In the genomic region with DNA sequence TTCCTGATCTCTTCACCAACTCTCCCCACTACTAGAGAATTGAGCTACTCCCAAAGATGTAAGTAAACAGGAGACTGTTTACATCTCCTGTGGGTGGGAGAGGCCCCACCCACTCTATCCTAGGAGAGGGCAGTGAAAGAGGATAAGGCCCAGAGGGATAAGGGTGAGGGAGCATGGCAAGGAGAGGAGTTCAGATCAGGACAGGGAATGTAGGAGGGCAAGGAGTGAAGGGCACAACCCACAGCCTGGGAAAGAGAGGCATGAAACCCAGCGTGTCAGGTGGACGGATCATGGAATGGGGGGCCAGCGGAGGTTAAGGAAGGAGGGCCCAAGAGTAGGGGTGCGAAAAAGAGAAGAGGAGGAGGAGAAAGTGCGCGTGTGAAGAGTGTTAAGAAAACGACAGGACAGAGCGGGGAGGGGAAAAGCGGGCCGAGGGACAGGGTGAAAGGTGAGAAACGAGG, we compare ENCODE assay signal across 8 cellular contexts. TPM values are rescaled to one million over a fixed set of nuclear protein-coding genes. Genes with fewer than 3 reads are reported as not detected.
DNase-seq lines count a peak whose midpoint lies in the region; ATAC-seq and TF ChIP-seq lines count a peak whose summit lies in the region.
"Not testable (repeated sequence)": the region's sequence is repeated elsewhere in the genome, so short reads cannot be mapped to it uniquely, and the experiment has no call there.

No MANE protein-coding gene starts in this region.

- not testable (repeated sequence) for BruUV-seq in HCT116 (replicated peaks; lab: Mats Ljungman, UMichigan); OCI-LY7 (replicated peaks; lab: Mats Ljungman, UMichigan)

- intact Hi-C loops in HCT116 (cut with micrococcal nuclease) = loop anchor here (10.0 kb wide), 1 partner anchor 140 kb away; the partner anchor contains the start of gene SAP130
- intact Hi-C loops in OCI-LY7 (cut with micrococcal nuclease; ENCODE audit: unreplicated experiment) = not testable (repeated sequence)
- intact Hi-C loops in naive thymus-derived CD4-positive, alpha-beta T cell (cut with micrococcal nuclease) = loop anchor here (1.0 to 10.0 kb wide), 6 partner anchors 26 to 360 kb away; partner anchors contain the start of genes IWS1 (in 2 of the 2), POLR2D (in 2 of the 2), UGGT1 (in 2 of the 2) and SAP130 (in 1 of the 2)

- not testable (repeated sequence) for TF ChIP-seq RAD21 in HCT116 (IDR thresholded peaks at IDR 0.05; ENCODE audit: low read depth)

- H3K36me3 Mint-ChIP-seq in activated T-cell treated with anti-CD3 and anti-CD28 coated beads, Interleukin-2, amount 50 U/mL, for 72 hours (ENCODE audit: insufficient read depth in 2 of 2) = peaks cover 4 to 12% of the 10 kb centered on the region in 2 donors
- peaks cover 0 to 13% (median 0%) of the 10 kb centered on the region in 5 donors for H3K36me3 Mint-ChIP-seq in naive thymus-derived CD4-positive, alpha-beta T cell
- peaks cover 43% of the 10 kb centered on the region for H3K36me3 Mint-ChIP-seq in stimulated activated effector memory CD8-positive, alpha-beta T cell treated with anti-CD3 and anti-CD28 coated beads, Interleukin-12 subunit alpha, Interleukin-12 subunit beta, amount 100 ng/mL, for 72 hours

- not testable (repeated sequence) for H4K20me1 ChIP-seq in HCT116 (ENCODE audit: insufficient read depth)
- H4K20me1 ChIP-seq in OCI-LY7 (ENCODE audit: insufficient read depth, low read length) = peaks cover 15% of the 10 kb centered on the region

- H3K79me2 ChIP-seq in HCT116 (ENCODE audit: insufficient read depth, low read length) (peaks cover 58% of the 10 kb centered on the region), OCI-LY7 (ENCODE audit: insufficient read depth, low read depth, low read length) (peaks cover 58% of the 10 kb centered on the region)

- H3K4me1 Mint-ChIP-seq in activated T-cell treated with anti-CD3 and anti-CD28 coated beads, Interleukin-2, amount 50 U/mL, for 72 hours (ENCODE audit: low read depth) = peaks cover 58% of the 10 kb centered on the region
- peaks cover 34 to 71% (median 64%) of the 10 kb centered on the region in 7 donors for H3K4me1 Mint-ChIP-seq in naive thymus-derived CD4-positive, alpha-beta T cell
- peaks cover 34% of the 10 kb centered on the region for H3K4me1 Mint-ChIP-seq in stimulated activated effector memory CD8-positive, alpha-beta T cell treated with anti-CD3 and anti-CD28 coated beads, Interleukin-12 subunit alpha, Interleukin-12 subunit beta, amount 100 ng/mL, for 72 hours

- H3K9me3 ChIP-seq in AG04450 (ENCODE audit: control insufficient read depth, insufficient read depth, low read length); HCT116 (ENCODE audit: control insufficient read depth in 1 of 2, insufficient read depth in 1 of 2, low read depth in 1 of 2, low read length in 2 of 2); OCI-LY7 (ENCODE audit: low read length); iPS DF 6.9 (ENCODE audit: control insufficient read depth, insufficient read depth, low read length); naive thymus-derived CD4-positive, alpha-beta T cell (ENCODE audit: control insufficient read depth in 2 of 3, low read length in 3 of 3): not testable (repeated sequence)

- H3K27ac ChIP-seq in AG04450 (ENCODE audit: low read depth, low read length) = peak overlapping the region; percentile 93
- peak overlapping the region; percentile 36 for H3K27ac ChIP-seq in HCT116 (ENCODE audit: low read depth, low read length)
- H3K27ac ChIP-seq in OCI-LY7 (ENCODE audit: low read depth, low read length, poor library complexity, severe bottlenecking); iPS DF 6.9 (ENCODE audit: low read length): not testable (repeated sequence)
- peak overlapping the region; percentile 55 for H3K27ac ChIP-seq in naive thymus-derived CD4-positive, alpha-beta T cell (ENCODE audit: low read depth, low read length)

- H3K4me1 ChIP-seq in HCT116 (ENCODE audit: control insufficient read depth in 1 of 2, insufficient read depth in 2 of 2, low read length in 2 of 2) (peaks cover 10 to 17% of the 10 kb centered on the region in 2 experiments; a peak in 3 of 4 replicates), OCI-LY7 (ENCODE audit: insufficient read depth, low read length, poor library complexity, severe bottlenecking) (peaks cover 30% of the 10 kb centered on the region)
- H3K4me1 ChIP-seq in iPS DF 6.9 (ENCODE audit: control insufficient read depth, insufficient read depth, low read length) = not testable (repeated sequence)
- H3K4me1 ChIP-seq in naive thymus-derived CD4-positive, alpha-beta T cell (ENCODE audit: control insufficient read depth in 2 of 2, insufficient read depth in 2 of 2, low read length in 2 of 2) = peaks cover 15 to 24% of the 10 kb centered on the region in 2 donors

- H3K9me2 ChIP-seq in HCT116 (ENCODE audit: insufficient read depth); OCI-LY7 (ENCODE audit: insufficient read depth, low read length): not testable (repeated sequence)

- H3K4me2 ChIP-seq in HCT116 (ENCODE audit: low read length) (peak overlapping the region; percentile 79), OCI-LY7 (ENCODE audit: low read length) (peak overlapping the region; percentile 97)

- TF ChIP-seq CTCF in AG04450 (IDR thresholded peaks at IDR 0.05; ENCODE audit: low read depth, low read length); HCT116 (IDR thresholded peaks at IDR 0.05 in 2 of 3, conservative IDR thresholded peaks at IDR 0.05 in 1 of 3; ENCODE audit: borderline replicate concordance in 1 of 3, insufficient read depth in 1 of 3, low read depth in 2 of 3, low read length in 2 of 3); OCI-LY7 (conservative IDR thresholded peaks at IDR 0.05; ENCODE audit: low read length): not testable (repeated sequence)

- TF ChIP-seq POLR2A in HCT116 (IDR thresholded peaks at IDR 0.05; ENCODE audit: borderline replicate concordance, extremely low read depth, insufficient read depth, insufficient read length) = not testable (repeated sequence)

- H3K27me3 Mint-ChIP-seq in activated T-cell treated with anti-CD3 and anti-CD28 coated beads, Interleukin-2, amount 50 U/mL, for 72 hours (ENCODE audit: low read depth); naive thymus-derived CD4-positive, alpha-beta T cell: not testable (repeated sequence)

- peak overlapping the region; percentile 68 for H3K9ac ChIP-seq in HCT116 (ENCODE audit: low read length)

- not testable (repeated sequence) for H3K27me3 ChIP-seq in AG04450 (ENCODE audit: control insufficient read depth, insufficient read depth, low read length); HCT116 (ENCODE audit: insufficient read depth, low read length); iPS DF 6.9 (ENCODE audit: control insufficient read depth, insufficient read depth, low read length); naive thymus-derived CD4-positive, alpha-beta T cell (ENCODE audit: control insufficient read depth in 2 of 2, insufficient read depth in 2 of 2, low read length in 2 of 2)

- not testable (repeated sequence) for DNase-seq in AG04450 (ENCODE audit: low read depth, low spot score); HCT116 (ENCODE audit: low read depth, low spot score); OCI-LY7 (ENCODE audit: low spot score); iPS DF 6.9 (ENCODE audit: low read depth, low spot score); stimulated activated effector memory CD8-positive, alpha-beta T cell treated with anti-CD3 and anti-CD28 coated beads, Interleukin-12 subunit alpha, Interleukin-12 subunit beta, amount 100 ng/mL, for 72 hours (ENCODE audit: low spot score in 2 of 2)
- DNase-seq in activated T-cell treated with anti-CD3 and anti-CD28 coated beads, Interleukin-2, amount 50 U/mL, for 72 hours = peak in 1 of 2 donors; percentile 6
- DNase-seq in dermis blood vessel endothelial cell = peak; percentile 31
- peak in 1 of 9 donors; percentile 7 for DNase-seq in naive thymus-derived CD4-positive, alpha-beta T cell

- RAD21 ChIA-PET in HCT116 (lab: Charles Lee; ENCODE audit: low non-redundant PET in 1 of 2, low total read pairs in 2 of 2, uncharacterized antibody in 2 of 2, unreplicated experiment in 2 of 2) = interaction anchor here in 1 of 2 experiments (0.6 kb wide), 1 partner anchor 338 kb away, joined by 3 read pairs; no protein-coding TSS in a partner anchor

- CTCF ChIA-PET in AG04450 (lab: Charles Lee) = interaction anchor here (0.6 to 1.9 kb wide), 3 partner anchors 27 to 294 kb away, joined by 3 to 6 read pairs (median 5); partner anchors contain the start of gene POLR2D
- CTCF ChIA-PET in HCT116 (lab: Charles Lee); OCI-LY7 (lab: Charles Lee; ENCODE audit: unreplicated experiment): not testable (repeated sequence)
- CTCF ChIA-PET in naive thymus-derived CD4-positive, alpha-beta T cell (lab: Charles Lee) = interaction anchor here (0.6 kb wide), 1 partner anchor 126 kb away, joined by 4 read pairs; no protein-coding TSS in a partner anchor

- POLR2A ChIA-PET in AG04450 (lab: Yijun Ruan, JAX); HCT116 (lab: Charles Lee); naive thymus-derived CD4-positive, alpha-beta T cell (lab: Charles Lee): not testable (repeated sequence)
- POLR2A ChIA-PET in OCI-LY7 (lab: Charles Lee) = interaction anchor here (1.4 to 1.7 kb wide), 2 partner anchors 9 to 245 kb away, joined by 3 read pairs; no protein-coding TSS in a partner anchor

- ATAC-seq in HCT116; activated T-cell treated with anti-CD3 and anti-CD28 coated beads, Interleukin-2, amount 50 U/mL, for 72 hours (replicated peaks in 1 of 2); naive thymus-derived CD4-positive, alpha-beta T cell; stimulated activated effector memory CD8-positive, alpha-beta T cell treated with anti-CD3 and anti-CD28 coated beads, Interleukin-12 subunit alpha, Interleukin-12 subunit beta, amount 100 ng/mL, for 72 hours: not testable (repeated sequence)

- peak overlapping the region; percentile 91 to 96 for H3K4me3 Mint-ChIP-seq in activated T-cell treated with anti-CD3 and anti-CD28 coated beads, Interleukin-2, amount 50 U/mL, for 72 hours
- H3K4me3 Mint-ChIP-seq in naive thymus-derived CD4-positive, alpha-beta T cell = peak overlapping the region; percentile 78 to 100 (median 92)
- H3K4me3 Mint-ChIP-seq in stimulated activated effector memory CD8-positive, alpha-beta T cell treated with anti-CD3 and anti-CD28 coated beads, Interleukin-12 subunit alpha, Interleukin-12 subunit beta, amount 100 ng/mL, for 72 hours = peak overlapping the region; percentile 96

- WGBS in iPS DF 6.9 (ENCODE audit: insufficient coverage, insufficient read length) = no CpG with 5 or more reads among the region's 11 CpGs

- peaks cover 6 to 13% of the 10 kb centered on the region in 2 experiments; a peak in 2 of 4 replicates for H3K36me3 ChIP-seq in HCT116 (ENCODE audit: control insufficient read depth in 1 of 2, insufficient read depth in 2 of 2, low read length in 2 of 2)
- H3K36me3 ChIP-seq in OCI-LY7 (ENCODE audit: insufficient read depth, low read length) = peaks cover 42% of the 10 kb centered on the region
- not testable (repeated sequence) for H3K36me3 ChIP-seq in iPS DF 6.9 (ENCODE audit: control insufficient read depth, insufficient read depth, low read length)
- peaks cover 0 to 16% (median 8%) of the 10 kb centered on the region in 3 experiments for H3K36me3 ChIP-seq in naive thymus-derived CD4-positive, alpha-beta T cell (ENCODE audit: control insufficient read depth in 2 of 3, insufficient read depth in 3 of 3, low read length in 3 of 3)

- H3K4me3 ChIP-seq in AG04450 (ENCODE audit: low read depth, low read length) (peak overlapping the region; percentile 71), HCT116 (replicated peaks in 1 of 2; ENCODE audit: low read depth in 1 of 2, low read length in 2 of 2) (peak overlapping the region; percentile 60 to 66), OCI-LY7 (ENCODE audit: low read depth, low read length, poor library complexity, severe bottlenecking) (peak overlapping the region; percentile 80), iPS DF 6.9 (ENCODE audit: low read length) (peak overlapping the region; percentile 54; the same call in 1 of the 2 replicates)
- H3K4me3 ChIP-seq in naive thymus-derived CD4-positive, alpha-beta T cell (ENCODE audit: low read length) = peak overlapping the region; percentile 43

- H3K9me3 Mint-ChIP-seq in activated T-cell treated with anti-CD3 and anti-CD28 coated beads, Interleukin-2, amount 50 U/mL, for 72 hours; naive thymus-derived CD4-positive, alpha-beta T cell; stimulated activated effector memory CD8-positive, alpha-beta T cell treated with anti-CD3 and anti-CD28 coated beads, Interleukin-12 subunit alpha, Interleukin-12 subunit beta, amount 100 ng/mL, for 72 hours: not testable (repeated sequence)

- H2AFZ ChIP-seq in HCT116 (ENCODE audit: low read depth, low read length, poor library complexity, severe bottlenecking); OCI-LY7 (ENCODE audit: low read length): not testable (repeated sequence)

- peak overlapping the region; percentile 88 for H3K27ac Mint-ChIP-seq in activated T-cell treated with anti-CD3 and anti-CD28 coated beads, Interleukin-2, amount 50 U/mL, for 72 hours
- peak overlapping the region; percentile 75 to 94 (median 89) for H3K27ac Mint-ChIP-seq in naive thymus-derived CD4-positive, alpha-beta T cell
- peak overlapping the region; percentile 96 for H3K27ac Mint-ChIP-seq in stimulated activated effector memory CD8-positive, alpha-beta T cell treated with anti-CD3 and anti-CD28 coated beads, Interleukin-12 subunit alpha, Interleukin-12 subunit beta, amount 100 ng/mL, for 72 hours

RNA-seq across cellular contexts. Expression of gene AMMECR1L, which starts 0.9 kb away (rescaled TPM):
- polyA plus RNA-seq in AG04450 (2011; rRNA removed) = 15.3 and 15.4 TPM in 2 replicates
- polyA minus RNA-seq in AG04450 (2011; rRNA and poly(A)+ RNA removed) = 21.1 TPM in 2 replicates
- total RNA-seq in HCT116 (2021; ENCODE audit: unreplicated experiment) = 19.1 TPM
- 14.8 and 15.2 TPM in 2 replicates for polyA plus RNA-seq in HCT116 (2012)
- 8.5 and 9.8 TPM in 2 replicates for total RNA-seq in OCI-LY7 (2014; rRNA removed; shearing (Covaris generic))
- 16.7 and 17.1 TPM in 2 replicates for total RNA-seq in OCI-LY7 (2022)
- total RNA-seq in activated T-cell treated with anti-CD3 and anti-CD28 coated beads, Interleukin-2, amount 50 U/mL, for 72 hours = 10 to 100 TPM; 24.8 to 25.3 TPM
- total RNA-seq in dermis blood vessel endothelial cell = 20.1 and 20.6 TPM in 2 replicates
- total RNA-seq in naive thymus-derived CD4-positive, alpha-beta T cell = 10 to 100 TPM; 10.5 to 17.2 (median 15.1) TPM
- polyA plus RNA-seq in naive thymus-derived CD4-positive, alpha-beta T cell = 10 to 100 TPM in 1 of 2 donors, 1 to 10 TPM in 1; 4.4 to 10.4 TPM

RNA-seq across cellular contexts. Expression of gene POLR2D, which starts 26.9 kb away (rescaled TPM):
- polyA plus RNA-seq in AG04450 (2011; rRNA removed) = 14.7 and 15.3 TPM in 2 replicates
- polyA minus RNA-seq in AG04450 (2011; rRNA and poly(A)+ RNA removed) = 14.6 and 16.4 TPM in 2 replicates
- total RNA-seq in HCT116 (2021; ENCODE audit: unreplicated experiment) = 61.4 TPM
- 30.0 and 35.8 TPM in 2 replicates for polyA plus RNA-seq in HCT116 (2012)
- 42.9 and 48.4 TPM in 2 replicates for total RNA-seq in OCI-LY7 (2014; rRNA removed; shearing (Covaris generic))
- total RNA-seq in OCI-LY7 (2022) = 97.3 and 101 TPM in 2 replicates
- total RNA-seq in activated T-cell treated with anti-CD3 and anti-CD28 coated beads, Interleukin-2, amount 50 U/mL, for 72 hours = 10 to 100 TPM; 56.3 to 74.7 TPM
- 25.0 and 35.6 TPM in 2 replicates for total RNA-seq in dermis blood vessel endothelial cell
- 10 to 100 TPM; 22.9 to 45.6 (median 30.7) TPM for total RNA-seq in naive thymus-derived CD4-positive, alpha-beta T cell
- polyA plus RNA-seq in naive thymus-derived CD4-positive, alpha-beta T cell = 10 to 100 TPM; 41.0 to 42.1 TPM
